In genomic region chr12:39824505-39825198, GRCh38 we compare ENCODE assay signal across 14 cellular contexts.
DNase-seq lines count a peak whose midpoint lies in the region; ATAC-seq and TF ChIP-seq lines count a peak whose summit lies in the region.
"Had no signal": no experiment of that assay in that cellular context is flagged by ENCODE, and none has a peak within 500 bp of the region (broad histone marks: within the 10 kb centered on the region; RNA-seq: fewer than 3 reads in every experiment).

No MANE protein-coding gene starts in this region.

- no peaks in the 10 kb centered on the region for H3K27me3 ChIP-seq in A673 (replicated peaks; ENCODE audit: insufficient read depth, low read depth, low read length, poor library complexity)
- no peaks in the 10 kb centered on the region for H3K27me3 ChIP-seq in HCT116 (ENCODE audit: insufficient read depth, low read length)
- no peaks in the 10 kb centered on the region for H3K27me3 ChIP-seq in Peyer's patch

- TF ChIP-seq POLR2A in HCT116 (IDR thresholded peaks at IDR 0.05; ENCODE audit: borderline replicate concordance, extremely low read depth, insufficient read depth, insufficient read length) (no peak), Peyer's patch (IDR thresholded peaks at IDR 0.05) (no peak)

- DNase-seq in A673 (ENCODE audit: low spot score) (peak; percentile 39), HCT116 (ENCODE audit: low read depth, low spot score) (no peak), cerebellar cortex (ENCODE audit: low spot score) (peak; percentile 35), islet precursor cell (peak; percentile 71), DMS53 treated with DMSO at 0.1 percent for 48 hours (lab: John Stamatoyannopoulos, UW; ENCODE audit: unreplicated experiment) (no peak), Peyer's patch (no peak), iPS-NIHi11 (ENCODE audit: low spot score) (no peak), NCI-H2081 (lab: John Stamatoyannopoulos, UW) (no peak)
- DNase-seq: activated CD4-positive, alpha-beta T cell treated with anti-CD3 and anti-CD28 coated beads, Interleukin-2, amount 10 ng/mL, durations not matched to agents 24 days and 14 days; mucosa of descending colon; NCI-H69; psoas muscle; stimulated activated CD4-positive, alpha-beta T cell treated with anti-CD3 and anti-CD28 coated beads, Interleukin-2, amount 100 ng/mL, for 48 hours had no signal

- no TSS peak for BruUV-seq in A673 (replicated peaks; lab: Mats Ljungman, UMichigan)
- no TSS peak for BruUV-seq in HCT116 (replicated peaks; lab: Mats Ljungman, UMichigan)

- POLR2A ChIA-PET in A673 (lab: Charles Lee; ENCODE audit: low non-redundant PET): no interaction called here
- POLR2A ChIA-PET in HCT116 (lab: Charles Lee): no interaction called here

- H3K4me3 ChIP-seq in A673 (ENCODE audit: low read depth, low read length, poor library complexity, severe bottlenecking): no peak overlapping the region
- no peak overlapping the region for H3K4me3 ChIP-seq in HCT116 (replicated peaks in 1 of 2; ENCODE audit: low read depth in 1 of 2, low read length in 2 of 2)
- H3K4me3 ChIP-seq in Peyer's patch: no peak overlapping the region
- H3K4me3 ChIP-seq: mucosa of descending colon, psoas muscle had no signal

- no peak overlapping the region for H2AFZ ChIP-seq in HCT116 (ENCODE audit: low read depth, low read length, poor library complexity, severe bottlenecking)

- H3K9me3 ChIP-seq in A673 (ENCODE audit: low read depth, low read length, poor library complexity, severe bottlenecking) (no peaks in the 10 kb centered on the region), HCT116 (ENCODE audit: control insufficient read depth in 1 of 2, insufficient read depth in 1 of 2, low read depth in 1 of 2, low read length in 2 of 2) (no peaks in the 10 kb centered on the region), Peyer's patch (no peaks in the 10 kb centered on the region)
- H3K9me3 ChIP-seq: mucosa of descending colon, psoas muscle had no signal

- TF ChIP-seq RAD21 in HCT116 (IDR thresholded peaks at IDR 0.05; ENCODE audit: low read depth): peak; percentile 15; the same call in 1 of the 2 replicates

- RAD21 ChIA-PET in HCT116 (lab: Charles Lee; ENCODE audit: low non-redundant PET in 1 of 2, low total read pairs in 2 of 2, uncharacterized antibody in 2 of 2, unreplicated experiment in 2 of 2): no interaction called here

- H3K36me3 ChIP-seq in A673 (ENCODE audit: insufficient read depth, low read length, poor library complexity, severe bottlenecking) (no peaks in the 10 kb centered on the region), HCT116 (ENCODE audit: control insufficient read depth in 1 of 2, insufficient read depth in 2 of 2, low read length in 2 of 2) (no peaks in the 10 kb centered on the region), Peyer's patch (no peaks in the 10 kb centered on the region)

- no peak for ATAC-seq in HCT116
- ATAC-seq: mucosa of descending colon; psoas muscle; stimulated activated effector memory CD8-positive, alpha-beta T cell treated with anti-CD3 and anti-CD28 coated beads, Interleukin-12 subunit alpha, Interleukin-12 subunit beta, amount 100 ng/mL, for 72 hours had no signal

- H3K79me2 ChIP-seq in HCT116 (ENCODE audit: insufficient read depth, low read length): no peaks in the 10 kb centered on the region

- peaks cover 11% of the 10 kb centered on the region for H3K4me1 ChIP-seq in A673 (ENCODE audit: insufficient read depth, low read length, poor library complexity, severe bottlenecking)
- H3K4me1 ChIP-seq in HCT116 (ENCODE audit: control insufficient read depth in 1 of 2, insufficient read depth in 2 of 2, low read length in 2 of 2): no peaks in the 10 kb centered on the region
- H3K4me1 ChIP-seq in Peyer's patch: no peaks in the 10 kb centered on the region
- H3K4me1 ChIP-seq: psoas muscle had no signal

- H3K27ac ChIP-seq in A673 (ENCODE audit: low read depth, low read length, poor library complexity, severe bottlenecking): no peak overlapping the region
- no peak overlapping the region for H3K27ac ChIP-seq in HCT116 (ENCODE audit: low read depth, low read length)
- no peak overlapping the region for H3K27ac ChIP-seq in Peyer's patch
- H3K27ac ChIP-seq: psoas muscle had no signal

- TF ChIP-seq CTCF in A673 (conservative IDR thresholded peaks at IDR 0.05; ENCODE audit: low read depth, low read length) (peak; percentile 25; the same call in 1 of the 2 replicates), HCT116 (IDR thresholded peaks at IDR 0.05 in 2 of 3, conservative IDR thresholded peaks at IDR 0.05 in 1 of 3; ENCODE audit: borderline replicate concordance in 1 of 3, insufficient read depth in 1 of 3, low read depth in 2 of 3, low read length in 2 of 3) (no peak), Peyer's patch (IDR thresholded peaks at IDR 0.05) (no peak)

- intact Hi-C loops in A673 (cut with micrococcal nuclease; ENCODE audit: unreplicated experiment) (no loop called here), HCT116 (cut with micrococcal nuclease) (no loop called here)

- H3K9me2 ChIP-seq in HCT116 (ENCODE audit: insufficient read depth): no peaks in the 10 kb centered on the region

- no peak overlapping the region for H3K4me2 ChIP-seq in HCT116 (ENCODE audit: low read length)

- CTCF ChIA-PET in A673 (lab: Charles Lee): no interaction called here
- CTCF ChIA-PET in HCT116 (lab: Charles Lee): no interaction called here

- no peak overlapping the region for H3K9ac ChIP-seq in HCT116 (ENCODE audit: low read length)

- H4K20me1 ChIP-seq in HCT116 (ENCODE audit: insufficient read depth): no peaks in the 10 kb centered on the region

TF ChIP-seq in HCT116, 20 proteins besides CTCF, POLR2A, EP300 and RAD21:
- TF ChIP-seq SRF (IDR thresholded peaks at IDR 0.05; ENCODE audit: low read depth) (no peak), MAX (IDR thresholded peaks at IDR 0.05) (no peak), CBX3 (IDR thresholded peaks at IDR 0.05; ENCODE audit: low read depth) (no peak), ZFX (IDR thresholded peaks at IDR 0.05) (no peak), SP1 (IDR thresholded peaks at IDR 0.05; ENCODE audit: low read depth) (no peak), SIN3A (IDR thresholded peaks at IDR 0.05; ENCODE audit: low read depth) (no peak), YY1 (IDR thresholded peaks at IDR 0.05; ENCODE audit: extremely low read depth, insufficient replicate concordance, low read depth, low read length) (no peak), ZNF274 (IDR thresholded peaks at IDR 0.05; ENCODE audit: low read depth, low read length) (no peak), REST (IDR thresholded peaks at IDR 0.05; ENCODE audit: low read depth) (no peak), TCF7L2 (IDR thresholded peaks at IDR 0.05; ENCODE audit: borderline replicate concordance, extremely low read depth, insufficient read depth, insufficient read length) (no peak), ZBTB33 (IDR thresholded peaks at IDR 0.05; ENCODE audit: extremely low read depth, insufficient replicate concordance, low read length) (no peak)

Comparison
In these comparisons a context has a peak if more than half of its experiments do, and no peak if none do; other contexts are left out.
1. DNase-seq: peak in A673 (single experiment), cerebellar cortex (single experiment) and islet precursor cell (single experiment); none in HCT116 (single experiment), DMS53 treated with DMSO at 0.1 percent for 48 hours (single experiment), Peyer's patch (0 of 3), iPS-NIHi11 (single experiment) and NCI-H2081 (0 of 2).